ENCODE assay signal across 8 cellular contexts in the genomic region with DNA sequence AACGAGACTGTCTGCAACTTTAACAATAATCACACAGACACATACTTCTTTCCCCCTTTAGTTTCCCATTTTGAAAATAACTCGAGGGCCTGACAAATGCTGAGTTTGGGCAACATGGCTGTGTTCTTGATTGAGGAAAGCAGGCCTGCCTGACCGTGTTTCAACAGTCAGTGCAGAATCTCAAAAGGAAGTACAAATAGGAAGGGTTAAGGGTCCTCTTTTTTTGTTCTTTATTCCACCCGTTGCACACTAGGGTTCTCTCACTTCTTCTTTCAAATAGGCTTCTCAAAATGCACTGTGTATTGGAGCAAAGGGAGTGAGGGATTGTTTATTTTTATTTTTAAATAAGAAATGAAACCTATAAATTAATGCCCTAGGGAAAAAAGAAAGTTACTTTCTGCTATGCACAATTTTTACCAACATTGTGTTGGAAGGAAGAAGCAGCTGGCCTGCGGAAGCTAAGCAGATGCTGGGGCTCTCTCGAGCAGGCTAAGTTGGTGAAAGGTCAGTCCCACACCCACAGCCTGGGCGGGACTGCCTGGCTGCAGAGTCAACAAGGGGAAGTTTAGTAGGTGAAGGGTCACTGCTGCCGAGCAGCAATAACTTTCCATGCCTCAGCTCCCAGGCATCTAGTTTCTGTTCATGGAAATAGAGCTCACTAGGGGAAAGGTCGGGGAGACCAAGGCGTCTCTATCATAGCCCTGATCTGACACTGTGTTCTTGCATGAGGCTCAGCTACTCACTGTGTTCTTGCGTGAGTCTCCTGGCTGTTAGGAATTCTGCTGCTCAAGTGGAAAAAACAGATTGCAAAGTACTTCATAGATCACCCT. TPM values are rescaled to one million over a fixed set of nuclear protein-coding genes. Genes with fewer than 3 reads are reported as not detected.
A peak's percentile ranks its signal among the peaks of the same experiment; 100 is the strongest.
DNase-seq lines count a peak whose midpoint lies in the region; ATAC-seq and TF ChIP-seq lines count a peak whose summit lies in the region.

No MANE protein-coding gene starts in this region.

- H3K9ac ChIP-seq in HUES48 (ENCODE audit: low read depth, low read length) = no peak overlapping the region

- H3K9me3 ChIP-seq in HUES48 (ENCODE audit: control insufficient read depth, insufficient read depth, low read length) = no peaks in the 10 kb centered on the region
- no peaks in the 10 kb centered on the region for H3K9me3 ChIP-seq in upper lobe of left lung

- TF ChIP-seq POLR2A in erythroblast (IDR thresholded peaks at IDR 0.05; ENCODE audit: low read length) (no peak), upper lobe of left lung (IDR thresholded peaks at IDR 0.05) (peak in 1 of 4 donors; percentile 69)

- peak; percentile 99 for ATAC-seq in GM21737 (IDR thresholded peaks at IDR 0.05; ENCODE audit: unreplicated experiment)
- ATAC-seq in upper lobe of left lung (ENCODE audit: low FRiP score in 2 of 2) = peak; percentile 98 to 99

- H3K36me3 ChIP-seq in HUES48 (ENCODE audit: control insufficient read depth, insufficient read depth, low read length) = no peaks in the 10 kb centered on the region
- no peaks in the 10 kb centered on the region for H3K36me3 ChIP-seq in upper lobe of left lung

- DNase-seq in GM03348 (ENCODE audit: low spot score) (peak; percentile 88), SK-N-DZ (ENCODE audit: low spot score) (peak; percentile 93), erythroblast (lab: John Stamatoyannopoulos, UW) (peak; percentile 92 to 95), midbrain (lab: John Stamatoyannopoulos, UW) (peak; percentile 81), upper lobe of left lung (peak; percentile 19 to 97)
- no peak for DNase-seq in activated effector memory CD4-positive, alpha-beta T cell treated with Interleukin-2 at 50 U/mL for 16 hours

- peaks cover 29% of the 10 kb centered on the region for H3K4me1 ChIP-seq in HUES48 (ENCODE audit: control insufficient read depth, insufficient read depth, low read length)
- peaks cover 44 to 58% (median 47%) of the 10 kb centered on the region in 4 donors for H3K4me1 ChIP-seq in upper lobe of left lung

- peak; percentile 76 to 99 (median 90) for TF ChIP-seq EP300 in upper lobe of left lung (IDR thresholded peaks at IDR 0.05)

- peak overlapping the region; percentile 27; the same call in 1 of the 2 replicates for H3K4me3 ChIP-seq in HUES48 (ENCODE audit: low read depth, low read length)
- H3K4me3 ChIP-seq in upper lobe of left lung = peak overlapping the region in 2 of 4 donors; percentile 9 to 21

- TF ChIP-seq CTCF in upper lobe of left lung (IDR thresholded peaks at IDR 0.05) = no peak

- H3K27ac ChIP-seq in HUES48 (ENCODE audit: low read depth, low read length) (peak overlapping the region; percentile 88), upper lobe of left lung (peak overlapping the region; percentile 84 to 95 (median 90))

- H3K27me3 ChIP-seq in HUES48 (ENCODE audit: control insufficient read depth, insufficient read depth, low read length) (no peaks in the 10 kb centered on the region), upper lobe of left lung (no peaks in the 10 kb centered on the region)

- 4 to 7% methylated on average over 11 of the region's 11 CpGs for WGBS in upper lobe of left lung, 2 donors

RNA-seq across cellular contexts. Expression of a gene that starts 12.2 kb away (rescaled TPM):
- polyA plus RNA-seq in SK-N-DZ (2014; cell fraction: cytosol; rRNA removed) = 0.65 and 1.4 TPM in 2 replicates
- polyA plus RNA-seq in SK-N-DZ (2014; cell fraction: nucleus; rRNA removed) = 0.43 and 0.82 TPM in 2 replicates
- 100 to 1,000 TPM; 111 to 427 (median 160) TPM for total RNA-seq in upper lobe of left lung
